ENCODE assay signal across 18 cellular contexts in the genomic region with DNA sequence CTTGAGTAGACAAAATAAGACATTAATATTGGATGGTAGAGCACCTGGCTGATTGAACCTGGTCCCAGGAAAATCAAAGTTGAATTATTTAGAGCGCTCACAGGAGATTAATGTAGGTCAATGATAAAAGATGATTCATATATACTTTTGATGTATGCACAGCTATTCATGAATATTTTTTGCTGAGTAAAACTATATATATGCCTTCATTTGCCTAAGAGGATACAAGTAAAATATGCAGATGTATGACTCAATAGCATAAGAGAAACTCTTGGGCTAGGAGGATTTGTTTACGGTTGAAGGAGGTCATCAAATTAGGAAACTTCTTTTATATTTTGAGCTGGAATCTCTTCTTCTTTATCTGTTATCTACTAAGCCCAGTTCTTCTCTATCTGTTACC.
"Had no signal": no experiment of that assay in that cellular context is flagged by ENCODE, and none has a peak within 500 bp of the region (broad histone marks: within the 10 kb centered on the region; RNA-seq: fewer than 3 reads in every experiment).

No MANE protein-coding gene starts in this region.

- H3K4me3 ChIP-seq: gastrocnemius medialis, heart right ventricle, left ventricle myocardium inferior, lung, pancreas, stomach had no signal

- ATAC-seq: gastrocnemius medialis, heart right ventricle, left cardiac atrium, pancreas, right cardiac atrium had no signal

- H3K36me3 ChIP-seq: gastrocnemius medialis, heart right ventricle, left ventricle myocardium inferior, pancreas, stomach had no signal

- H3K4me1 ChIP-seq: gastrocnemius medialis, left ventricle myocardium inferior, pancreas, stomach had no signal

- H3K9me3 ChIP-seq: gastrocnemius medialis, heart right ventricle, left ventricle myocardium inferior, pancreas, stomach had no signal

- H3K27me3 ChIP-seq: gastrocnemius medialis, heart right ventricle, pancreas, stomach had no signal

- H3K27ac ChIP-seq: gastrocnemius medialis, heart right ventricle, left ventricle myocardium inferior, pancreas, stomach had no signal

- DNase-seq: effector memory CD4-positive, alpha-beta T cell; gastrocnemius medialis; heart right ventricle; islet precursor cell; left cardiac atrium; left ventricle myocardium inferior; mesendoderm; naive B cell; occipital lobe; pancreas; right cardiac atrium; small intestine; stimulated activated CD4-positive, alpha-beta T cell treated with anti-CD3 and anti-CD28 coated beads, Interleukin-12 subunit alpha, Interleukin-12 subunit beta, amount 100 ng/mL, for 4 hours; stimulated activated naive CD4-positive, alpha-beta T cell; stomach; substantia nigra; trophoblast cell had no signal
